11 cellular contexts compared by ENCODE assay signal in genomic region chr5:154287136-154287535, GRCh38.
DNase-seq lines count a peak whose midpoint lies in the region; ATAC-seq and TF ChIP-seq lines count a peak whose summit lies in the region.
"Had no signal": no experiment of that assay in that cellular context is flagged by ENCODE, and none has a peak within 500 bp of the region (broad histone marks: within the 10 kb centered on the region; RNA-seq: fewer than 3 reads in every experiment).

No MANE protein-coding gene starts in this region.

- H3K36me3 ChIP-seq in MG63 = no peaks in the 10 kb centered on the region

- no peaks in the 10 kb centered on the region for H3K27me3 Mint-ChIP-seq in mesothelial cell of epicardium (ENCODE audit: low read depth)

- no peak for ATAC-seq in GM21717 (IDR thresholded peaks at IDR 0.05; ENCODE audit: unreplicated experiment)
- no peak for ATAC-seq in GM19023 (IDR thresholded peaks at IDR 0.05; ENCODE audit: unreplicated experiment)
- ATAC-seq: K562 had no signal

- no peak overlapping the region for H3K4me3 Mint-ChIP-seq in mesothelial cell of epicardium
- H3K4me3 Mint-ChIP-seq: T-helper 1 cell treated with Interleukin-12 subunit alpha and Interleukin-12 subunit beta and Interleukin-4 antibody, amounts not matched to agents 30 μg/mL and 1 μg/mL, for 36 hours had no signal

- DNase-seq in A172 (ENCODE audit: low spot score) (peak; percentile 92), MG63 (peak; percentile 80), epithelial cell of esophagus (ENCODE audit: low read depth) (peak; percentile 66), mesothelial cell of epicardium (ENCODE audit: low spot score in 2 of 2, unreplicated experiment in 2 of 2) (no peak), OCI-M1 (lab: John Stamatoyannopoulos, UW) (no peak)
- no peak for DNase-seq in activated CD4-positive, alpha-beta T cell treated with anti-CD3 and anti-CD28 coated beads, Interleukin-2, amount 50 U/mL, for 48 hours
- DNase-seq: cerebellar nuclear complex had no signal

- no peaks in the 10 kb centered on the region for H3K9me3 Mint-ChIP-seq in mesothelial cell of epicardium
- H3K9me3 Mint-ChIP-seq: T-helper 1 cell treated with Interleukin-12 subunit alpha and Interleukin-12 subunit beta and Interleukin-4 antibody, amounts not matched to agents 30 μg/mL and 1 μg/mL, for 36 hours had no signal

- H3K4me1 Mint-ChIP-seq in mesothelial cell of epicardium = peaks cover 39% of the 10 kb centered on the region

- no peaks in the 10 kb centered on the region for H3K27me3 ChIP-seq in MG63

- no peaks in the 10 kb centered on the region for H3K36me3 Mint-ChIP-seq in mesothelial cell of epicardium

- H3K4me3 ChIP-seq in MG63 (no peak overlapping the region), epithelial cell of esophagus (ENCODE audit: low read length) (no peak overlapping the region)
- H3K4me3 ChIP-seq: K562 had no signal

- TF ChIP-seq CTCF in epithelial cell of esophagus (IDR thresholded peaks at IDR 0.05; ENCODE audit: insufficient read depth, low read depth, low read length, missing control alignments) (no peak), mesothelial cell of epicardium (IDR thresholded peaks at IDR 0.05; ENCODE audit: unreplicated experiment) (no peak)

- H3K9me3 ChIP-seq in MG63 = no peaks in the 10 kb centered on the region

- peak overlapping the region; percentile 55 for H3K27ac Mint-ChIP-seq in mesothelial cell of epicardium
- H3K27ac Mint-ChIP-seq: T-helper 1 cell treated with Interleukin-12 subunit alpha and Interleukin-12 subunit beta and Interleukin-4 antibody, amounts not matched to agents 30 μg/mL and 1 μg/mL, for 36 hours had no signal

Comparison
In these comparisons a context has a peak if more than half of its experiments do, and no peak if none do; other contexts are left out.
1. DNase-seq: peak in A172 (single experiment), MG63 (single experiment) and epithelial cell of esophagus (single experiment); none in mesothelial cell of epicardium (0 of 2), activated CD4-positive, alpha-beta T cell treated with anti-CD3 and anti-CD28 coated beads, Interleukin-2, amount 50 U/mL, for 48 hours (0 of 2) and OCI-M1 (single experiment).